ENCODE assay signal across 14 cellular contexts in the genomic region with DNA sequence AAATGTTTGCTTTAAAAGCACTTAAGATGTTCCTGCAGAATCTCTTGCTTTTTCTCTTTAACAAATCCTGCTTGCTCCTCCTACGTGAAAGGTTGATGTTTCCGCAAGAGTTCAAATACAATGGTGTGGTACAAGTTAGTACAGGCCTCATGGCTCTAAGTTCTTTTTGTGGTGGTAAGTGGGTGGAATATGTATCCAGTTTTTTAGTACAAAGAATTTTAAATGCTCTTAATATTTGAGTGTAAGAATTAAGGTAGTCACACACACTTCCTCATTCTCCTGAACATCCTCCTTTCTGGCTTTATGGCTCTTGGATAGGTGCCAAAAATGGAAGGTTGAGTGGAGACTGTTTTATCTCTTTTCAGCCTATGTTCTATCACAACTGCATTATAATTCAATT. TPM values are rescaled to one million over a fixed set of nuclear protein-coding genes. Genes with fewer than 3 reads are reported as not detected.
A peak's percentile ranks its signal among the peaks of the same experiment; 100 is the strongest.
DNase-seq lines count a peak whose midpoint lies in the region; ATAC-seq and TF ChIP-seq lines count a peak whose summit lies in the region.
"Had no signal": no experiment of that assay in that cellular context is flagged by ENCODE, and none has a peak within 500 bp of the region (broad histone marks: within the 10 kb centered on the region; RNA-seq: fewer than 3 reads in every experiment).

No MANE protein-coding gene starts in this region.

- intact Hi-C loops in breast epithelium (cut with DNase I; ENCODE audit: low total_unique reads), result no loop called here
- intact Hi-C loops in lower leg skin (cut with DNase I; ENCODE audit: low total_unique reads), result no loop called here

- peak overlapping the region; percentile 46 for H2AFZ ChIP-seq in neuronal stem cell (ENCODE audit: low read length)

- no peak overlapping the region for H4K91ac ChIP-seq in neuronal stem cell (ENCODE audit: low read depth, low read length, poor library complexity)

- H3K27me3 ChIP-seq in HL-60 (ENCODE audit: insufficient read depth, poor library complexity, severe bottlenecking) (no peaks in the 10 kb centered on the region), breast epithelium (no peaks in the 10 kb centered on the region), neuronal stem cell (ENCODE audit: control insufficient read depth in 3 of 3, insufficient read depth in 3 of 3, low read depth in 1 of 3, low read length in 3 of 3) (no peaks in the 10 kb centered on the region)
- H3K27me3 ChIP-seq: Peyer's patch, testis had no signal

- ATAC-seq in HG02970 (IDR thresholded peaks at IDR 0.05; ENCODE audit: low FRiP score, unreplicated experiment), result no peak
- ATAC-seq: left ventricle myocardium superior had no signal

- no peak overlapping the region for H3K4me3 Mint-ChIP-seq in T-helper 2 cell treated with Interferon-gamma antibody and Interleukin-4, amounts not matched to agents 5 μg/mL and 100 μg/mL, for 36 hours

- H3K9me3 Mint-ChIP-seq in T-helper 2 cell treated with Interferon-gamma antibody and Interleukin-4, amounts not matched to agents 5 μg/mL and 100 μg/mL, for 36 hours, result no peaks in the 10 kb centered on the region

- no peak overlapping the region for H3K18ac ChIP-seq in neuronal stem cell (ENCODE audit: low read length)

- H3K4ac ChIP-seq in neuronal stem cell (ENCODE audit: low read length), result no peak overlapping the region

- H3K27ac Mint-ChIP-seq in T-helper 2 cell treated with Interferon-gamma antibody and Interleukin-4, amounts not matched to agents 5 μg/mL and 100 μg/mL, for 36 hours, result no peak overlapping the region

- no peak overlapping the region for H3K4me3 ChIP-seq in HL-60 (replicated peaks; ENCODE audit: insufficient read depth, low read length)
- no peak overlapping the region for H3K4me3 ChIP-seq in breast epithelium
- H3K4me3 ChIP-seq in neuronal stem cell (ENCODE audit: low read length in 2 of 2), result no peak overlapping the region
- no peak overlapping the region for H3K4me3 ChIP-seq in lower leg skin (ENCODE audit: low read depth, poor library complexity, severe bottlenecking)
- H3K4me3 ChIP-seq: Peyer's patch, testis had no signal

- no peak overlapping the region for H2BK120ac ChIP-seq in neuronal stem cell (ENCODE audit: low read depth, low read length)

- no peak for TF ChIP-seq CTCF in HL-60 (IDR thresholded peaks at IDR 0.05; ENCODE audit: insufficient read depth, low read length)
- TF ChIP-seq CTCF in breast epithelium (IDR thresholded peaks at IDR 0.05), result no peak
- TF ChIP-seq CTCF in lower leg skin (IDR thresholded peaks at IDR 0.05), result no peak

- no peaks in the 10 kb centered on the region for H3K9me3 ChIP-seq in breast epithelium
- H3K9me3 ChIP-seq in neuronal stem cell (replicated peaks in 1 of 2; ENCODE audit: control insufficient read depth in 2 of 2, insufficient read depth in 1 of 2, low read depth in 1 of 2, low read length in 2 of 2), result no peaks in the 10 kb centered on the region
- H3K9me3 ChIP-seq: Peyer's patch, testis had no signal

- no peak overlapping the region for H4K8ac ChIP-seq in neuronal stem cell (ENCODE audit: low read depth, low read length)

- H3K27ac ChIP-seq in HL-60 (replicated peaks) (no peak overlapping the region), breast epithelium (peak overlapping the region; percentile 20 to 48), neuronal stem cell (replicated peaks; ENCODE audit: low read length) (no peak overlapping the region)
- H3K27ac ChIP-seq: Peyer's patch, testis had no signal

- H3K23ac ChIP-seq in neuronal stem cell (ENCODE audit: low read depth, low read length, poor library complexity), result no peak overlapping the region

- H3K4me1 ChIP-seq in breast epithelium, result no peaks in the 10 kb centered on the region
- peaks cover 0 to 4% of the 10 kb centered on the region in 2 donors for H3K4me1 ChIP-seq in neuronal stem cell (ENCODE audit: control insufficient read depth in 2 of 2, insufficient read depth in 1 of 2, low read depth in 1 of 2, low read length in 2 of 2)
- H3K4me1 ChIP-seq: Peyer's patch, testis had no signal

- H2BK12ac ChIP-seq in neuronal stem cell (ENCODE audit: low read length), result no peak overlapping the region

- no peak overlapping the region for H2AK5ac ChIP-seq in neuronal stem cell (ENCODE audit: low read depth, low read length)

- H3K4me1 Mint-ChIP-seq in T-helper 2 cell treated with Interferon-gamma antibody and Interleukin-4, amounts not matched to agents 5 μg/mL and 100 μg/mL, for 36 hours (ENCODE audit: low read depth), result no peaks in the 10 kb centered on the region

- H3K36me3 ChIP-seq in breast epithelium (no peaks in the 10 kb centered on the region), neuronal stem cell (replicated peaks in 1 of 2; ENCODE audit: control insufficient read depth in 2 of 2, insufficient read depth in 2 of 2, low read length in 2 of 2) (no peaks in the 10 kb centered on the region)
- H3K36me3 ChIP-seq: Peyer's patch had no signal

- no peak for TF ChIP-seq POLR2A in breast epithelium (IDR thresholded peaks at IDR 0.05)
- TF ChIP-seq POLR2A in lower leg skin (IDR thresholded peaks at IDR 0.05), result no peak

- no peaks in the 10 kb centered on the region for H3K79me1 ChIP-seq in neuronal stem cell (ENCODE audit: low read depth, low read length)

- H3K36me3 Mint-ChIP-seq in T-helper 2 cell treated with Interferon-gamma antibody and Interleukin-4, amounts not matched to agents 5 μg/mL and 100 μg/mL, for 36 hours (ENCODE audit: low read depth), result no peaks in the 10 kb centered on the region

- peak; percentile 1 to 23 for DNase-seq in HL-60 (ENCODE audit: low read depth in 1 of 2, low spot score in 1 of 2)
- DNase-seq in NCI-H2227 treated with DMSO at 0.1 percent for 48 hours (lab: John Stamatoyannopoulos, UW), result peak; percentile 32
- no peak for DNase-seq in breast epithelium (ENCODE audit: low spot score in 2 of 2)
- DNase-seq in neuronal stem cell (ENCODE audit: low spot score), result no peak
- DNase-seq in lower leg skin (ENCODE audit: low spot score in 2 of 2), result no peak
- no peak for DNase-seq in T-helper 2 cell treated with Interferon-gamma antibody and Interleukin-4, amounts not matched to agents 5 μg/mL and 100 μg/mL, for 36 hours (ENCODE audit: low spot score)
- DNase-seq: activated CD4-positive, CD25-positive, alpha-beta regulatory T cell treated with anti-CD3 and anti-CD28 coated beads, Interleukin-2, amount 50 U/mL, for 72 hours; activated effector memory CD4-positive, alpha-beta T cell treated with Interleukin-2 at 50 U/mL for 16 hours; central memory CD4-positive, alpha-beta T cell; DND-41; left ventricle myocardium superior; Peyer's patch; testis had no signal

- no peak overlapping the region for H2BK15ac ChIP-seq in neuronal stem cell (ENCODE audit: low read length)

- WGBS in neuronal stem cell (ENCODE audit: extremely low coverage in 2 of 2, insufficient read length in 2 of 2, insufficient replicate concordance in 1 of 2), 2 donors, result no CpG with 5 or more reads among the region's 2 CpGs
- WGBS in lower leg skin, 2 donors, result 34 to 43% methylated on average over 2 of the region's 2 CpGs

- no peak overlapping the region for H3K9ac ChIP-seq in neuronal stem cell (ENCODE audit: low read depth, low read length, poor library complexity)

- no peak overlapping the region for H3K14ac ChIP-seq in neuronal stem cell (ENCODE audit: low read length)

- no peak overlapping the region for H2BK5ac ChIP-seq in neuronal stem cell (ENCODE audit: low read length)

- H3K4me2 ChIP-seq in neuronal stem cell (ENCODE audit: insufficient read depth, low read length, poor library complexity, severe bottlenecking), result no peak overlapping the region

- H3K27me3 Mint-ChIP-seq in T-helper 2 cell treated with Interferon-gamma antibody and Interleukin-4, amounts not matched to agents 5 μg/mL and 100 μg/mL, for 36 hours (ENCODE audit: low read depth), result peaks cover 2% of the 10 kb centered on the region

RNA-seq across cellular contexts. Expression of a gene that starts 1.8 kb away (rescaled TPM):
- total RNA-seq in breast epithelium, result 1 to 10 TPM in 1 of 3 donors, under 1 TPM in 2; 0.16 to 1.3 (median 0.59) TPM
- 0.06 TPM for polyA plus RNA-seq in neuronal stem cell (2013, experiment 1 of 2)
- 0.04 TPM for polyA plus RNA-seq in neuronal stem cell (2013, experiment 2 of 2)
- under 1 TPM; 0.06 to 0.56 (median 0.12) TPM for total RNA-seq in lower leg skin

Comparison
In these comparisons a context has a peak if more than half of its experiments do, and no peak if none do; other contexts are left out.
1. DNase-seq: peak in HL-60 (2 of 2) and NCI-H2227 treated with DMSO at 0.1 percent for 48 hours (single experiment); none in breast epithelium (0 of 2), neuronal stem cell (single experiment), lower leg skin (0 of 2) and T-helper 2 cell treated with Interferon-gamma antibody and Interleukin-4, amounts not matched to agents 5 μg/mL and 100 μg/mL, for 36 hours (single experiment).
2. H3K27ac ChIP-seq: peak in breast epithelium (2 of 2); none in HL-60 (single experiment) and neuronal stem cell (single experiment).